ENCODE assay signal across 11 cellular contexts in the genomic region with DNA sequence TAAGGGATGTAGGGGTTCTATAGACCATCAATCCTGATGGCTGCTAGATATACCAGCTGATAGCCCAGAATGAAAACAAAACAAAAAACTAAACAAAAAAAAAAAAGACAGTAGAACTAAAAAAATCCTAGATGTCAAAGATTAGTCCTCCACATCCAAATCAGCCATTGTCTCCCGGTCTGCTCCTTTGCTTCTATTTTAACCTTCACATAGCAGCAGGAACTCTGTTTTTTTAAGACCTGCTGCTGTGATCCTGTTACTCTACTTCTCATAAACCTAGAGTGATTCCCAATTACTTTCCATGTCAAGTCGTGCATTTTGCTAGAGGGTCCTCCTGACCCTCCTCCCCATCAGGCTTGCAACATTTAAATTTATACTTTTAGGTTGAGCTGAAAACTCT. TPM values are rescaled to one million over a fixed set of nuclear protein-coding genes. Genes with fewer than 3 reads are reported as not detected.
A peak's percentile ranks its signal among the peaks of the same experiment; 100 is the strongest.
DNase-seq lines count a peak whose midpoint lies in the region; ATAC-seq and TF ChIP-seq lines count a peak whose summit lies in the region.
"Had no signal": no experiment of that assay in that cellular context is flagged by ENCODE, and none has a peak within 500 bp of the region (broad histone marks: within the 10 kb centered on the region; RNA-seq: fewer than 3 reads in every experiment).

No MANE protein-coding gene starts in this region.

- H3K4me1 ChIP-seq in heart left ventricle (peaks cover 5 to 61% (median 40%) of the 10 kb centered on the region in 12 donors), uterus (peaks cover 12% of the 10 kb centered on the region in 2 donors)

- no peak overlapping the region for H3K9ac ChIP-seq in neural cell (ENCODE audit: low read length)

- in situ Hi-C loops in KBM-7 (cut with MboI; ENCODE audit: low pct_unique_long_range_greater_than_20kb, low sequenced_read_pairs), result no loop called here

- DNase-seq in heart left ventricle (no peak), Right ventricle myocardium inferior (ENCODE audit: missing footprints) (no peak), cerebellar cortex (ENCODE audit: low spot score) (peak; percentile 35), uterus (no peak), putamen (ENCODE audit: low spot score) (no peak), KBM-7 (no peak)
- DNase-seq: activated CD8-positive, alpha-beta T cell treated with anti-CD3 and anti-CD28 coated beads, Interleukin-2, amount 10 ng/mL, durations not matched to agents 7 days and 5 days; central memory CD4-positive, alpha-beta T cell; NCI-H2107 had no signal

- no peaks in the 10 kb centered on the region for H3K9me3 ChIP-seq in heart left ventricle
- no peaks in the 10 kb centered on the region for H3K9me3 ChIP-seq in neural cell (ENCODE audit: low read length)
- no peaks in the 10 kb centered on the region for H3K9me3 ChIP-seq in uterus

- H3K79me2 ChIP-seq in neural cell (replicated peaks; ENCODE audit: insufficient read depth, low read length), result peaks cover 24% of the 10 kb centered on the region

- ATAC-seq in heart left ventricle, result no peak
- no peak for ATAC-seq in Right ventricle myocardium inferior
- no peak for ATAC-seq in GM19463 (IDR thresholded peaks at IDR 0.05; ENCODE audit: unreplicated experiment)
- ATAC-seq: activated CD8-positive, alpha-beta T cell treated with anti-CD3 and anti-CD28 coated beads, Interleukin-2, amount 10 ng/mL, durations not matched to agents 7 days and 5 days had no signal

- H2AFZ ChIP-seq in neural cell (ENCODE audit: low read depth, low read length), result no peak overlapping the region

- H3K27me3 ChIP-seq in heart left ventricle (no peaks in the 10 kb centered on the region), neural cell (ENCODE audit: insufficient read depth, low read depth, low read length) (no peaks in the 10 kb centered on the region), uterus (no peaks in the 10 kb centered on the region)

- H3K4me3 ChIP-seq in heart left ventricle (peak overlapping the region in 2 of 12 donors; percentile 79 to 81), neural cell (ENCODE audit: low read length) (no peak overlapping the region), uterus (no peak overlapping the region)

- no peaks in the 10 kb centered on the region for H3F3A ChIP-seq in neural cell (ENCODE audit: insufficient read depth, low read length, poor library complexity, severe bottlenecking)

- H3K27ac ChIP-seq in heart left ventricle (peak overlapping the region; percentile 33 to 98 (median 90)), neural cell (ENCODE audit: low read length) (no peak overlapping the region), uterus (peak overlapping the region; percentile 83 to 88)

- TF ChIP-seq CTCF in heart left ventricle (IDR thresholded peaks at IDR 0.05) (no peak), neural cell (IDR thresholded peaks at IDR 0.05; ENCODE audit: poor library complexity, severe bottlenecking) (no peak), uterus (IDR thresholded peaks at IDR 0.05) (no peak)

- no peaks in the 10 kb centered on the region for H3K9me2 ChIP-seq in neural cell (ENCODE audit: insufficient read depth, low read length)

- H3K36me3 ChIP-seq in heart left ventricle, result peaks cover 0 to 9% (median 5%) of the 10 kb centered on the region in 9 donors
- H3K36me3 ChIP-seq in neural cell (ENCODE audit: insufficient read depth, low read length), result no peaks in the 10 kb centered on the region
- no peaks in the 10 kb centered on the region for H3K36me3 ChIP-seq in uterus

- H4K20me1 ChIP-seq in neural cell (ENCODE audit: insufficient read depth), result no peaks in the 10 kb centered on the region

- no peak for TF ChIP-seq POLR2A in heart left ventricle (IDR thresholded peaks at IDR 0.05)
- TF ChIP-seq POLR2A in uterus (IDR thresholded peaks at IDR 0.05), result no peak

- 21 to 40% (median 27%) methylated on average over 2 of the region's 2 CpGs for WGBS in heart left ventricle, 4 donors

- no peak for TF ChIP-seq EP300 in neural cell (conservative IDR thresholded peaks at IDR 0.05; ENCODE audit: poor library complexity, severe bottlenecking)

- no peak for TF ChIP-seq RAD21 in neural cell (conservative IDR thresholded peaks at IDR 0.05)

- peak overlapping the region; percentile 27 for H3K4me2 ChIP-seq in neural cell (ENCODE audit: low read length)

- intact Hi-C loops in heart left ventricle (cut with DNase I) (loop anchor here in 1 of 10 donors (5.0 kb wide), 1 partner anchor 40 kb away; no protein-coding TSS in a partner anchor), Right ventricle myocardium inferior (cut with DNase I) (loop anchor here (5.0 kb wide), 2 partner anchors 40 to 185 kb away; no protein-coding TSS in a partner anchor), uterus (cut with DNase I; ENCODE audit: low total_unique reads) (no loop called here)

TF ChIP-seq in neural cell, 6 proteins besides CTCF, POLR2A, EP300 and RAD21:
- TF ChIP-seq MXI1 (conservative IDR thresholded peaks at IDR 0.05; ENCODE audit: poor library complexity, severe bottlenecking) (no peak), POLR2AphosphoS5 (IDR thresholded peaks at IDR 0.05) (no peak), SMC3 (conservative IDR thresholded peaks at IDR 0.05; ENCODE audit: poor library complexity) (no peak), TAF1 (IDR thresholded peaks at IDR 0.05; ENCODE audit: low read depth) (no peak), EZH2 (IDR thresholded peaks at IDR 0.05; ENCODE audit: borderline replicate concordance, insufficient read depth, low read length, poor library complexity, severe bottlenecking) (no peak)
- TF ChIP-seq, protein P1, sequence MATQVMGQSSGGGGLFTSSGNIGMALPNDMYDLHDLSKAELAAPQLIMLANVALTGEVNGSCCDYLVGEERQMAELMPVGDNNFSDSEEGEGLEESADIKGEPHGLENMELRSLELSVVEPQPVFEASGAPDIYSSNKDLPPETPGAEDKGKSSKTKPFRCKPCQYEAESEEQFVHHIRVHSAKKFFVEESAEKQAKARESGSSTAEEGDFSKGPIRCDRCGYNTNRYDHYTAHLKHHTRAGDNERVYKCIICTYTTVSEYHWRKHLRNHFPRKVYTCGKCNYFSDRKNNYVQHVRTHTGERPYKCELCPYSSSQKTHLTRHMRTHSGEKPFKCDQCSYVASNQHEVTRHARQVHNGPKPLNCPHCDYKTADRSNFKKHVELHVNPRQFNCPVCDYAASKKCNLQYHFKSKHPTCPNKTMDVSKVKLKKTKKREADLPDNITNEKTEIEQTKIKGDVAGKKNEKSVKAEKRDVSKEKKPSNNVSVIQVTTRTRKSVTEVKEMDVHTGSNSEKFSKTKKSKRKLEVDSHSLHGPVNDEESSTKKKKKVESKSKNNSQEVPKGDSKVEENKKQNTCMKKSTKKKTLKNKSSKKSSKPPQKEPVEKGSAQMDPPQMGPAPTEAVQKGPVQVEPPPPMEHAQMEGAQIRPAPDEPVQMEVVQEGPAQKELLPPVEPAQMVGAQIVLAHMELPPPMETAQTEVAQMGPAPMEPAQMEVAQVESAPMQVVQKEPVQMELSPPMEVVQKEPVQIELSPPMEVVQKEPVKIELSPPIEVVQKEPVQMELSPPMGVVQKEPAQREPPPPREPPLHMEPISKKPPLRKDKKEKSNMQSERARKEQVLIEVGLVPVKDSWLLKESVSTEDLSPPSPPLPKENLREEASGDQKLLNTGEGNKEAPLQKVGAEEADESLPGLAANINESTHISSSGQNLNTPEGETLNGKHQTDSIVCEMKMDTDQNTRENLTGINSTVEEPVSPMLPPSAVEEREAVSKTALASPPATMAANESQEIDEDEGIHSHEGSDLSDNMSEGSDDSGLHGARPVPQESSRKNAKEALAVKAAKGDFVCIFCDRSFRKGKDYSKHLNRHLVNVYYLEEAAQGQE (IDR thresholded peaks at IDR 0.05; ENCODE audit: borderline replicate concordance), result no peak
TF ChIP-seq in neural cell: peak in this region for 0.

RNA-seq across cellular contexts. Expression of a gene that starts 2.5 kb away (rescaled TPM):
- total RNA-seq in heart left ventricle, result 10 to 100 TPM; 13.1 to 34.2 (median 16.6) TPM
- polyA plus RNA-seq in heart left ventricle, result 10 to 100 TPM in 1 of 2 donors, 1 to 10 TPM in 1; 7.2 to 25.2 TPM
- total RNA-seq in Right ventricle myocardium inferior, result 19.7 TPM
- polyA plus RNA-seq in neural cell, result 21.6 and 28.3 TPM in 2 replicates
- 33.4 and 38.5 TPM in 2 replicates for polyA minus RNA-seq in neural cell
- 10 to 100 TPM in 3 of 4 donors, 1 to 10 TPM in 1; 4.1 to 70.2 (median 38.6) TPM for total RNA-seq in uterus

RNA-seq across cellular contexts. Expression of a gene that starts 2.7 kb away (rescaled TPM):
- 10 to 100 TPM; 13.0 to 26.7 (median 20.6) TPM for total RNA-seq in heart left ventricle
- polyA plus RNA-seq in heart left ventricle, result 10 to 100 TPM; 10.8 to 42.3 TPM
- total RNA-seq in Right ventricle myocardium inferior, result 20.2 TPM
- 48.9 and 50.0 TPM in 2 replicates for polyA plus RNA-seq in neural cell
- 24.3 and 31.4 TPM in 2 replicates for polyA minus RNA-seq in neural cell
- 10 to 100 TPM; 13.8 to 36.2 (median 20.4) TPM for total RNA-seq in uterus

RNA-seq across cellular contexts. Expression of a gene that starts 14.1 kb away (rescaled TPM):
- total RNA-seq in heart left ventricle, result under 1 TPM in 4 of 9 donors, not detected in 5; 0.09 to 0.20 (median 0.14) TPM
- polyA plus RNA-seq in heart left ventricle, result under 1 TPM; 0.07 to 0.11 TPM
- not detected for total RNA-seq in Right ventricle myocardium inferior
- polyA plus RNA-seq in neural cell, result 0.14 and 0.32 TPM in 2 replicates
- 0.58 and 0.97 TPM in 2 replicates for polyA minus RNA-seq in neural cell
- under 1 TPM in 3 of 4 donors, not detected in 1; under 0.01 to 0.76 (median 0.41) TPM for total RNA-seq in uterus
